In the genomic region with DNA sequence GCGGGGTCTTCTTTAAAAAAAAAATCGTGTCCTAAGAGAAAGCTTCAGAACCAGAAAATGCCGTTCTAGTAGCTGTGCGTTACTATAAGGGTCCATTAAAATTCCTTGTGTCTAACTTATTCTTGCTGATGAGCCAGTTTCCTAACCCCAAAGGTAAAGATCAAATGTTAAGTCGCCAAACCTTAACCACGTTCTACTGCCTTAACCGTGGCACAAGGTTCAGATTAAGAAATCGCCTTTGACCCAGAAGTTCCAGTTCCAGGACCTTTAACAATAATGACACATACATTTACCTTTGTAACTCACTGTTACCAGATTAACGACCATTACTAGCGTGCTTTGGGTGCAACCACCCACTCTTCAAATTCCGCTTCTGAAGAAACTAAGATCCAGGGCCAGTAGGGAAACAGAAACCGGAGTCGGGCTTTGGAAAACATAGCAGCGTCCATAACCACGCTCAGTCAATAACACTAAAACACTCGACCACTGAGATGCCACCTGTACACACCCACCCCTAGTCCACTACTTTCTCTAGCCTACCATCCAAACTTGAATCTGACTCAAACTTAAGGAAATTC, we compare ENCODE assay signal across 8 cellular contexts. TPM values are rescaled to one million over a fixed set of nuclear protein-coding genes. Genes with fewer than 3 reads are reported as not detected.
DNase-seq lines count a peak whose midpoint lies in the region; ATAC-seq and TF ChIP-seq lines count a peak whose summit lies in the region.

No MANE protein-coding gene starts in this region.

- H3K4me1 ChIP-seq in NT2/D1 (ENCODE audit: insufficient read depth, insufficient read length), result no peaks in the 10 kb centered on the region
- no peaks in the 10 kb centered on the region for H3K4me1 ChIP-seq in mesenchymal stem cell (ENCODE audit: control insufficient read depth, insufficient read depth, low read depth, low read length)
- H3K4me1 ChIP-seq in vagina, result peaks cover 26% of the 10 kb centered on the region

- H2AFZ ChIP-seq in mesenchymal stem cell (ENCODE audit: low read depth, low read length), result no peak overlapping the region

- H2BK12ac ChIP-seq in mesenchymal stem cell (ENCODE audit: low read length in 2 of 2), result no peak overlapping the region

- peak overlapping the region in 1 of 2 experiments; percentile 90 for H3K23ac ChIP-seq in mesenchymal stem cell (ENCODE audit: low read length in 2 of 2)

- H2BK15ac ChIP-seq in mesenchymal stem cell (ENCODE audit: low read depth, poor library complexity, severe bottlenecking), result peak overlapping the region; percentile 74

- H2BK120ac ChIP-seq in mesenchymal stem cell (ENCODE audit: low read depth, low read length), result peak overlapping the region; percentile 67

- H3K27me3 ChIP-seq in NT2/D1 (ENCODE audit: insufficient read depth, insufficient read length), result no peaks in the 10 kb centered on the region
- H3K27me3 ChIP-seq in mesenchymal stem cell (ENCODE audit: control insufficient read depth in 1 of 2, insufficient read depth in 1 of 2, low read length in 2 of 2), result no peaks in the 10 kb centered on the region
- H3K27me3 ChIP-seq in vagina, result no peaks in the 10 kb centered on the region

- H3K9ac ChIP-seq in NT2/D1 (ENCODE audit: insufficient read length, low read depth) (peak overlapping the region; percentile 92), mesenchymal stem cell (ENCODE audit: low read length) (peak overlapping the region; percentile 94)

- peaks cover 11% of the 10 kb centered on the region for H3K79me1 ChIP-seq in mesenchymal stem cell (replicated peaks; ENCODE audit: low read length, poor library complexity, severe bottlenecking)

- H3K27ac ChIP-seq in mesenchymal stem cell (ENCODE audit: low read length, poor library complexity, severe bottlenecking), result peak overlapping the region; percentile 73
- peak overlapping the region; percentile 77 for H3K27ac ChIP-seq in vagina

- TF ChIP-seq CTCF in vagina (IDR thresholded peaks at IDR 0.05), result no peak

- peak overlapping the region in 1 of 2 experiments; percentile 94 for H3K18ac ChIP-seq in mesenchymal stem cell (ENCODE audit: low read depth in 1 of 2, low read length in 2 of 2)

- peak overlapping the region; percentile 66 for H2AK5ac ChIP-seq in mesenchymal stem cell (ENCODE audit: low read length, severe bottlenecking)

- no peak overlapping the region for H3K14ac ChIP-seq in mesenchymal stem cell (ENCODE audit: low read length in 2 of 2)

- peak overlapping the region in 1 of 2 experiments; percentile 90 for H3K4ac ChIP-seq in mesenchymal stem cell (ENCODE audit: low read depth in 1 of 2, low read length in 2 of 2)

- ATAC-seq in GM18502 (IDR thresholded peaks at IDR 0.05; ENCODE audit: poor library complexity, unreplicated experiment) (peak; percentile 38), HG02885 (IDR thresholded peaks at IDR 0.05; ENCODE audit: poor library complexity, unreplicated experiment) (peak; percentile 28)

- in situ Hi-C loops in ACHN (cut with HindIII; ENCODE audit: low pct_ligation_motif_present, low pct_unique_long_range_greater_than_20kb, low sequenced_read_pairs), result no loop called here

- H3K9me3 ChIP-seq in NT2/D1 (ENCODE audit: insufficient read depth, low read length) (no peaks in the 10 kb centered on the region), mesenchymal stem cell (ENCODE audit: control insufficient read depth, low read length) (no peaks in the 10 kb centered on the region), vagina (no peaks in the 10 kb centered on the region)

- H4K8ac ChIP-seq in mesenchymal stem cell (ENCODE audit: low read length), result peak overlapping the region; percentile 89

- H2BK5ac ChIP-seq in mesenchymal stem cell (ENCODE audit: low read depth, low read length, poor library complexity, severe bottlenecking), result no peak overlapping the region

- no peak for TF ChIP-seq POLR2A in vagina (IDR thresholded peaks at IDR 0.05)

- H3K4me2 ChIP-seq in mesenchymal stem cell (ENCODE audit: low read length, poor library complexity, severe bottlenecking), result peak overlapping the region; percentile 90

- WGBS in mesenchymal stem cell, result 13% methylated on average over 16 of the region's 16 CpGs

- H4K91ac ChIP-seq in mesenchymal stem cell (ENCODE audit: low read length), result no peak overlapping the region

- intact Hi-C loops in vagina (cut with DNase I), result no loop called here

- H3K36me3 ChIP-seq in NT2/D1 (ENCODE audit: insufficient read depth, insufficient read length, low read length) (peaks cover 7% of the 10 kb centered on the region), mesenchymal stem cell (ENCODE audit: control insufficient read depth in 1 of 2, insufficient read depth in 2 of 2, low read depth in 1 of 2, low read length in 2 of 2) (peaks cover 0 to 8% of the 10 kb centered on the region in 2 experiments), vagina (no peaks in the 10 kb centered on the region)

- DNase-seq in ACHN, result peak; percentile 48
- DNase-seq in NT2/D1 (ENCODE audit: low read depth, low spot score), result no peak
- DNase-seq in dedifferentiated amniotic fluid mesenchymal stem cell (ENCODE audit: extremely low spot score), result peak; percentile 22
- DNase-seq in mesenchymal stem cell, result peak; percentile 63
- no peak for DNase-seq in vagina (ENCODE audit: extremely low spot score in 2 of 2)
- no peak for DNase-seq in activated effector memory CD4-positive, alpha-beta T cell treated with Interleukin-2 at 50 U/mL for 16 hours

- H3K4me3 ChIP-seq in NT2/D1 (ENCODE audit: insufficient read length, low read depth), result peak overlapping the region; percentile 86
- H3K4me3 ChIP-seq in mesenchymal stem cell (ENCODE audit: insufficient read depth in 1 of 2, low read depth in 1 of 2, low read length in 2 of 2), result peak overlapping the region; percentile 87 to 93
- peak overlapping the region; percentile 80 for H3K4me3 ChIP-seq in vagina

RNA-seq across cellular contexts. Expression of gene BET1, which starts 0.6 kb away (rescaled TPM):
- polyA plus RNA-seq in mesenchymal stem cell (2013, experiment 1 of 2), result 47.8 TPM
- polyA plus RNA-seq in mesenchymal stem cell (2013, experiment 2 of 2), result 52.7 TPM
- total RNA-seq in vagina, result 22.1 TPM

Comparison
In these comparisons a context has a peak if more than half of its experiments do, and no peak if none do; other contexts are left out.
1. DNase-seq: peak in ACHN (single experiment), dedifferentiated amniotic fluid mesenchymal stem cell (single experiment) and mesenchymal stem cell (single experiment); none in NT2/D1 (single experiment), vagina (0 of 2) and activated effector memory CD4-positive, alpha-beta T cell treated with Interleukin-2 at 50 U/mL for 16 hours (single experiment).
2. Peak in every context shown above with its lines, with median percentiles within 50 percentile points of each other: H3K4me3 ChIP-seq.